ENCODE assay signal across 27 cellular contexts in genomic region chr18:79092869-79093268, GRCh38.
"Had no signal": no experiment of that assay in that cellular context is flagged by ENCODE, and none has a peak within 500 bp of the region (broad histone marks: within the 10 kb centered on the region; RNA-seq: fewer than 3 reads in every experiment).

No MANE protein-coding gene starts in this region.

- H3K27me3 Mint-ChIP-seq: activated naive CD8-positive, alpha-beta T cell; stimulated activated naive CD8-positive, alpha-beta T cell treated with anti-CD3 and anti-CD28 coated beads, Interleukin-15, Interleukin-2, amounts not matched to agents 100 ng/mL and 50 ng/mL, for 24 hours had no signal

- H3K27ac Mint-ChIP-seq: activated naive CD8-positive, alpha-beta T cell; activated T-helper 2 cell treated with anti-CD3 and anti-CD28 coated beads, Interferon-gamma antibody, Interleukin-2, Interleukin-4, amounts not matched to agents 10 μg/mL and 5 μg/mL and 100 μg/mL, durations not matched to agents 14 hours and 24 hours and 36 hours; nephron progenitor cell; stimulated activated naive CD8-positive, alpha-beta T cell treated with anti-CD3 and anti-CD28 coated beads, Interleukin-15, Interleukin-2, amounts not matched to agents 100 ng/mL and 50 ng/mL, for 24 hours had no signal

- H3K9me3 ChIP-seq: adrenal gland, thyroid gland, upper lobe of right lung had no signal

- H2AFZ ChIP-seq: parathyroid adenoma had no signal

- H3K27ac ChIP-seq: adrenal gland, ascending aorta, parathyroid adenoma, thyroid gland, upper lobe of right lung had no signal

- ATAC-seq: left cardiac atrium, right cardiac atrium, upper lobe of right lung had no signal

- DNase-seq: activated CD4-positive, alpha-beta T cell treated with anti-CD3 and anti-CD28 coated beads for 1 hour; activated CD8-positive, alpha-beta memory T cell treated with anti-CD3 and anti-CD28 coated beads, Interleukin-2, amount 50 U/mL, for 48 hours; activated naive CD4-positive, alpha-beta T cell; activated T-cell treated with anti-CD3 and anti-CD28 coated beads, Interleukin-2, amount 50 U/mL, for 4 hours; adrenal gland; cerebellar nuclear complex; cortex of kidney; erythroblast; foreskin melanocyte; glutamatergic neuron; hippocampal formation; left cardiac atrium; mesenchymal stem cell; nephron progenitor cell; nucleus accumbens; right cardiac atrium; stimulated activated CD4-positive, alpha-beta T cell treated with anti-CD3 and anti-CD28 coated beads, Interleukin-12 subunit alpha, Interleukin-12 subunit beta, amount 100 ng/mL, for 4 hours; stimulated activated CD4-positive, alpha-beta T cell treated with anti-CD3 and anti-CD28 coated beads, Interleukin-4, amount 100 ng/mL, for 4 hours; substantia nigra; T-helper 9 cell; thyroid gland; upper lobe of right lung had no signal

- H3K9ac ChIP-seq: parathyroid adenoma had no signal

- H3K4me3 ChIP-seq: adrenal gland, ascending aorta, thyroid gland, upper lobe of right lung had no signal

- H3K27me3 ChIP-seq: adrenal gland, ascending aorta, thyroid gland, upper lobe of right lung had no signal

- H3K4me3 Mint-ChIP-seq: activated naive CD8-positive, alpha-beta T cell; activated T-cell treated with anti-CD3 and anti-CD28 coated beads, Interleukin-2, amount 50 U/mL, for 4 hours; nephron progenitor cell; stimulated activated naive CD8-positive, alpha-beta T cell treated with anti-CD3 and anti-CD28 coated beads, Interleukin-15, Interleukin-2, amounts not matched to agents 100 ng/mL and 50 ng/mL, for 24 hours had no signal

- H3K4me1 ChIP-seq: adrenal gland, ascending aorta, parathyroid adenoma, thyroid gland had no signal

- H3K4me1 Mint-ChIP-seq: nephron progenitor cell had no signal

- H3K36me3 ChIP-seq: adrenal gland, ascending aorta, thyroid gland, upper lobe of right lung had no signal
